ENCODE assay signal across 8 cellular contexts in genomic region chr9:131799177-131799823, GRCh38. TPM values are rescaled to one million over a fixed set of nuclear protein-coding genes. Genes with fewer than 3 reads are reported as not detected.
DNase-seq lines count a peak whose midpoint lies in the region; ATAC-seq and TF ChIP-seq lines count a peak whose summit lies in the region.

No MANE protein-coding gene starts in this region.

- peak in 1 of 2 donors; percentile 39 for ATAC-seq in activated T-cell treated with anti-CD3 and anti-CD28 coated beads, Interleukin-2, amount 50 U/mL, for 72 hours (replicated peaks in 1 of 2)
- ATAC-seq in GM21515 (IDR thresholded peaks at IDR 0.05; ENCODE audit: unreplicated experiment), result no peak
- ATAC-seq in HG03095 (IDR thresholded peaks at IDR 0.05; ENCODE audit: unreplicated experiment), result no peak

- intact Hi-C loops in Calu3 (cut with micrococcal nuclease; ENCODE audit: unreplicated experiment) (no loop called here), cardiac septum (cut with DNase I) (no loop called here)

- H3K36me3 Mint-ChIP-seq in Calu3 (ENCODE audit: insufficient read depth, unreplicated experiment), result no peaks in the 10 kb centered on the region
- no peaks in the 10 kb centered on the region for H3K36me3 Mint-ChIP-seq in activated T-cell treated with anti-CD3 and anti-CD28 coated beads, Interleukin-2, amount 50 U/mL, for 72 hours (ENCODE audit: insufficient read depth in 2 of 2)

- BruUV-seq in Calu3 (replicated peaks; lab: Mats Ljungman, UMichigan), result no TSS peak

- H3K9me3 Mint-ChIP-seq in Calu3 (ENCODE audit: low read depth, unreplicated experiment), result peaks cover 2% of the 10 kb centered on the region
- peaks cover 0 to 2% of the 10 kb centered on the region in 2 donors for H3K9me3 Mint-ChIP-seq in activated T-cell treated with anti-CD3 and anti-CD28 coated beads, Interleukin-2, amount 50 U/mL, for 72 hours

- no peak for TF ChIP-seq CTCF in Calu3 (IDR thresholded peaks at IDR 0.05; ENCODE audit: unreplicated experiment)

- CTCF ChIA-PET in Calu3 (lab: Charles Lee), result no interaction called here

- H3K27me3 Mint-ChIP-seq in Calu3 (ENCODE audit: unreplicated experiment), result peaks cover 100% of the 10 kb centered on the region
- peaks cover 57% of the 10 kb centered on the region for H3K27me3 Mint-ChIP-seq in activated T-cell treated with anti-CD3 and anti-CD28 coated beads, Interleukin-2, amount 50 U/mL, for 72 hours (ENCODE audit: low read depth)

- no peak overlapping the region for H3K27ac Mint-ChIP-seq in Calu3 (ENCODE audit: unreplicated experiment)
- no peak overlapping the region for H3K27ac Mint-ChIP-seq in activated T-cell treated with anti-CD3 and anti-CD28 coated beads, Interleukin-2, amount 50 U/mL, for 72 hours

- DNase-seq in Calu3 (peak; percentile 54), NAMALWA (ENCODE audit: low spot score) (peak; percentile 58), cardiac septum (ENCODE audit: low spot score) (peak; percentile 79), NCI-H2107 treated with DMSO at 0.1 percent for 48 hours (lab: John Stamatoyannopoulos, UW; ENCODE audit: unreplicated experiment) (no peak)
- peak; percentile 47 to 68 for DNase-seq in activated T-cell treated with anti-CD3 and anti-CD28 coated beads, Interleukin-2, amount 50 U/mL, for 72 hours
- DNase-seq in stimulated activated CD4-positive, alpha-beta T cell treated with anti-CD3 and anti-CD28 coated beads, Interleukin-15, amount 100 ng/mL, for 24 hours, result peak; percentile 68

- no peaks in the 10 kb centered on the region for H3K4me1 Mint-ChIP-seq in Calu3 (ENCODE audit: low read depth, unreplicated experiment)
- no peaks in the 10 kb centered on the region for H3K4me1 Mint-ChIP-seq in activated T-cell treated with anti-CD3 and anti-CD28 coated beads, Interleukin-2, amount 50 U/mL, for 72 hours (ENCODE audit: low read depth)

- H3K4me3 Mint-ChIP-seq in Calu3 (ENCODE audit: low read depth, unreplicated experiment), result no peak overlapping the region
- no peak overlapping the region for H3K4me3 Mint-ChIP-seq in activated T-cell treated with anti-CD3 and anti-CD28 coated beads, Interleukin-2, amount 50 U/mL, for 72 hours

RNA-seq across cellular contexts. Expression of gene RAPGEF1, which starts 59.4 kb away (rescaled TPM):
- 32.5 and 33.4 TPM in 2 replicates for total RNA-seq in Calu3 (2022)
- total RNA-seq in activated T-cell treated with anti-CD3 and anti-CD28 coated beads, Interleukin-2, amount 50 U/mL, for 72 hours, result 100 to 1,000 TPM; 170 to 175 TPM
- total RNA-seq in cardiac septum, result 115 TPM
